Comparison of ENCODE assay signal across 35 cellular contexts in the genomic region with DNA sequence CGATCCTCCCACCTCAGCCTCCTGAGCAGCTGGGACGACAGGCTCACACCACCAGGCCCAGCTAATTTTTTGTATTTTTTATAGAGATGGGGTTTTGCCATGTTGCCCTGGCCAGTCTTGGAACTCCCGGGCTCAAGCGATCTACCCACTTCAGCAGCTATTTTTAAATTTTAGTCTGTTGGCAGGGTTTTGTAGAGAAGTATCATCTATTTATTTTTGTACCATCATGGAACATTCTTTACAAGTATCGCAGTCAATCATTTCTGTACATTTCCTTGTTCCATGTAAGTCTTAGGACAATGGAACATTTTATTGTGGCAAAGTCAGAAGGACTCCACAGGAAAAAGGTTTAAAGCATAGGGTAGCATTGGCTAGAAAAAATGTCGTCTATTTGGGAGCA.
"Had no signal": no experiment of that assay in that cellular context is flagged by ENCODE, and none has a peak within 500 bp of the region (broad histone marks: within the 10 kb centered on the region; RNA-seq: fewer than 3 reads in every experiment).

No MANE protein-coding gene starts in this region.

- H3K27ac ChIP-seq: epithelial cell of prostate, lower lobe of right lung, neural progenitor cell, tibial artery, WERI-Rb-1 had no signal

- H3K9ac ChIP-seq: neural progenitor cell had no signal

- H3K4me2 ChIP-seq: neural progenitor cell, smooth muscle cell had no signal

- H3K27ac Mint-ChIP-seq: activated naive CD4-positive, alpha-beta T cell treated with anti-CD3 and anti-CD28 coated beads, Interleukin-2, amount 50 U/mL, for 24 hours; activated naive CD8-positive, alpha-beta T cell treated with anti-CD3 and anti-CD28 coated beads, Interleukin-2, amount 50 U/mL, for 24 hours; activated T-helper 17 cell treated with anti-CD3 and anti-CD28 coated beads, Interleukin-2, amount 50 U/mL, for 72 hours; natural killer cell; neural progenitor cell; stimulated activated memory B cell treated with anti-CD40 and anti-IgM and Interleukin-4, amounts not matched to agents 10 μg/mL and 1 μg/mL and 100 μg/mL, for 72 hours; T-helper 1 cell treated with Interleukin-12 subunit alpha and Interleukin-12 subunit beta and Interleukin-4 antibody, amounts not matched to agents 30 μg/mL and 1 μg/mL, for 36 hours had no signal

- FAIRE-seq: endometrium, frontal cortex had no signal

- ATAC-seq: activated CD4-positive, CD25-positive, alpha-beta regulatory T cell treated with anti-CD3 and anti-CD28 coated beads, Interleukin-2, amount 50 U/mL, for 24 hours; activated naive CD8-positive, alpha-beta T cell treated with anti-CD3 and anti-CD28 coated beads, Interleukin-2, amount 50 U/mL, for 24 hours; activated T-cell treated with anti-CD3 and anti-CD28 coated beads, Interleukin-2, amount 50 U/mL, for 4 hours; activated T-helper 17 cell treated with anti-CD3 and anti-CD28 coated beads, Interleukin-2, amount 50 U/mL, for 72 hours; lower lobe of right lung; natural killer cell; sciatic nerve; stimulated activated memory B cell treated with anti-CD40 and anti-IgM and Interleukin-4, amounts not matched to agents 10 μg/mL and 1 μg/mL and 100 μg/mL, for 72 hours; stimulated activated naive CD8-positive, alpha-beta T cell treated with anti-CD3 and anti-CD28 coated beads, Interleukin-15, amount 100 ng/mL, for 72 hours had no signal

- H2AFZ ChIP-seq: neural progenitor cell had no signal

- H3K4me1 Mint-ChIP-seq: activated naive CD4-positive, alpha-beta T cell treated with anti-CD3 and anti-CD28 coated beads, Interleukin-2, amount 50 U/mL, for 24 hours; activated naive CD8-positive, alpha-beta T cell treated with anti-CD3 and anti-CD28 coated beads, Interleukin-2, amount 50 U/mL, for 24 hours; activated T-helper 17 cell treated with anti-CD3 and anti-CD28 coated beads, Interleukin-2, amount 50 U/mL, for 72 hours; neural progenitor cell; stimulated activated memory B cell treated with anti-CD40 and anti-IgM and Interleukin-4, amounts not matched to agents 10 μg/mL and 1 μg/mL and 100 μg/mL, for 72 hours; stimulated activated naive CD8-positive, alpha-beta T cell treated with anti-CD3 and anti-CD28 coated beads, Interleukin-15, amount 100 ng/mL, for 72 hours had no signal

- H3K4me3 ChIP-seq: lower lobe of right lung, neural progenitor cell, smooth muscle cell, tibial artery had no signal

- H3K27me3 Mint-ChIP-seq: activated naive CD4-positive, alpha-beta T cell treated with anti-CD3 and anti-CD28 coated beads, Interleukin-2, amount 50 U/mL, for 24 hours; activated naive CD8-positive, alpha-beta T cell treated with anti-CD3 and anti-CD28 coated beads, Interleukin-2, amount 50 U/mL, for 24 hours; activated T-helper 17 cell treated with anti-CD3 and anti-CD28 coated beads, Interleukin-2, amount 50 U/mL, for 72 hours; stimulated activated memory B cell treated with anti-CD40 and anti-IgM and Interleukin-4, amounts not matched to agents 10 μg/mL and 1 μg/mL and 100 μg/mL, for 72 hours; stimulated activated naive CD8-positive, alpha-beta T cell treated with anti-CD3 and anti-CD28 coated beads, Interleukin-15, amount 100 ng/mL, for 72 hours had no signal

- DNase-seq: activated CD4-positive, alpha-beta T cell treated with anti-CD3 and anti-CD28 coated beads for 48 hours; activated CD4-positive, alpha-beta T cell treated with anti-CD3 and anti-CD28 coated beads, Interleukin-2, amount 50 U/mL, for 48 hours; activated CD8-positive, alpha-beta memory T cell treated with anti-CD3 and anti-CD28 coated beads, Interleukin-2, amount 50 U/mL, for 4 hours; activated naive CD8-positive, alpha-beta T cell treated with anti-CD3 and anti-CD28 coated beads, Interleukin-2, amount 50 U/mL, for 24 hours; activated T-cell treated with anti-CD3 and anti-CD28 coated beads, Interleukin-2, amount 50 U/mL, for 4 hours; amygdala; central memory CD4-positive, alpha-beta T cell; dermis blood vessel endothelial cell; effector CD4-positive, alpha-beta T cell; hypothalamus; immature natural killer cell; lower lobe of right lung; mesenchymal stem cell; natural killer cell; occipital lobe; stimulated activated CD4-positive, alpha-beta T cell treated with anti-CD3 and anti-CD28 coated beads, Interleukin-1b, Interleukin-23, amount 100 ng/mL, for 48 hours; stimulated activated CD4-positive, alpha-beta T cell treated with anti-CD3 and anti-CD28 coated beads, Interleukin-4, amount 100 ng/mL, for 4 hours; stimulated activated CD8-positive, alpha-beta memory T cell treated with anti-CD3 and anti-CD28 coated beads, Interleukin-4, amount 100 ng/mL, for 48 hours; stimulated activated naive CD8-positive, alpha-beta T cell treated with anti-CD3 and anti-CD28 coated beads, Interleukin-15, amount 100 ng/mL, for 72 hours; substantia nigra; SW 1271; T1000; tibial artery; WERI-Rb-1 had no signal

- H3K4me3 Mint-ChIP-seq: activated naive CD4-positive, alpha-beta T cell treated with anti-CD3 and anti-CD28 coated beads, Interleukin-2, amount 50 U/mL, for 24 hours; activated naive CD8-positive, alpha-beta T cell treated with anti-CD3 and anti-CD28 coated beads, Interleukin-2, amount 50 U/mL, for 24 hours; activated T-cell treated with anti-CD3 and anti-CD28 coated beads, Interleukin-2, amount 50 U/mL, for 4 hours; activated T-helper 17 cell treated with anti-CD3 and anti-CD28 coated beads, Interleukin-2, amount 50 U/mL, for 72 hours; immature natural killer cell; natural killer cell; neural progenitor cell; stimulated activated memory B cell treated with anti-CD40 and anti-IgM and Interleukin-4, amounts not matched to agents 10 μg/mL and 1 μg/mL and 100 μg/mL, for 72 hours; stimulated activated naive CD8-positive, alpha-beta T cell treated with anti-CD3 and anti-CD28 coated beads, Interleukin-15, amount 100 ng/mL, for 72 hours; T-helper 1 cell treated with Interleukin-12 subunit alpha and Interleukin-12 subunit beta and Interleukin-4 antibody, amounts not matched to agents 30 μg/mL and 1 μg/mL, for 36 hours had no signal

- H3K27me3 ChIP-seq: neural progenitor cell, tibial artery had no signal

- H3K4me1 ChIP-seq: lower lobe of right lung, tibial artery had no signal

- H3K9me3 ChIP-seq: lower lobe of right lung, tibial artery had no signal
